ENCODE assay signal across 10 cellular contexts in genomic region chr20:432677-433299, GRCh38. TPM values are rescaled to one million over a fixed set of nuclear protein-coding genes. Genes with fewer than 3 reads are reported as not detected.
A peak's percentile ranks its signal among the peaks of the same experiment; 100 is the strongest.
DNase-seq lines count a peak whose midpoint lies in the region; ATAC-seq and TF ChIP-seq lines count a peak whose summit lies in the region.
"Had no signal": no experiment of that assay in that cellular context is flagged by ENCODE, and none has a peak within 500 bp of the region (broad histone marks: within the 10 kb centered on the region; RNA-seq: fewer than 3 reads in every experiment).

No MANE protein-coding gene starts in this region.

- peaks cover 63% of the 10 kb centered on the region for H3K36me3 Mint-ChIP-seq in activated CD4-positive, alpha-beta T cell treated with anti-CD3 and anti-CD28 coated beads for 36 hours (ENCODE audit: low read depth)
- peaks cover 100% of the 10 kb centered on the region for H3K36me3 Mint-ChIP-seq in dendritic cell treated with granulocyte-macrophage colony-stimulating factor and Interleukin-4, amounts not matched to agents 40 ng/mL and 50 ng/mL, for 4 days (ENCODE audit: low read depth)
- peaks cover 24% of the 10 kb centered on the region for H3K36me3 Mint-ChIP-seq in neural progenitor cell

- intact Hi-C loops in activated CD4-positive, alpha-beta T cell treated with anti-CD3 and anti-CD28 coated beads for 36 hours (cut with DNase I, micrococcal nuclease): loop anchor here (1.0 to 2.0 kb wide), 6 partner anchors 24 to 107 kb away; partner anchors contain the start of genes RBCK1 (in 2 of the 2), TBC1D20 (in 2 of the 2) and SOX12 (in 1 of the 2)
- intact Hi-C loops in dendritic cell treated with granulocyte-macrophage colony-stimulating factor and Interleukin-4, amounts not matched to agents 40 ng/mL and 50 ng/mL, for 4 days (cut with micrococcal nuclease): no loop called here

- H3K79me2 ChIP-seq in Loucy (ENCODE audit: insufficient read depth, low read length) (0 out of 2 replicates have a peak, but pooled peaks cover 6% of the 10 kb centered on the region), neural progenitor cell (ENCODE audit: low read depth) (no peaks in the 10 kb centered on the region)

- H3K9me3 Mint-ChIP-seq in activated CD4-positive, alpha-beta T cell treated with anti-CD3 and anti-CD28 coated beads for 36 hours (ENCODE audit: low read depth): no peaks in the 10 kb centered on the region
- no peaks in the 10 kb centered on the region for H3K9me3 Mint-ChIP-seq in dendritic cell treated with granulocyte-macrophage colony-stimulating factor and Interleukin-4, amounts not matched to agents 40 ng/mL and 50 ng/mL, for 4 days
- no peaks in the 10 kb centered on the region for H3K9me3 Mint-ChIP-seq in neural progenitor cell

- H3K27me3 ChIP-seq in Loucy (ENCODE audit: insufficient read depth, low read length, poor library complexity, severe bottlenecking): no peaks in the 10 kb centered on the region
- H3K27me3 ChIP-seq in neural progenitor cell: no peaks in the 10 kb centered on the region

- peaks cover 61% of the 10 kb centered on the region for H3K4me1 Mint-ChIP-seq in activated CD4-positive, alpha-beta T cell treated with anti-CD3 and anti-CD28 coated beads for 36 hours
- peaks cover 20% of the 10 kb centered on the region for H3K4me1 Mint-ChIP-seq in dendritic cell treated with granulocyte-macrophage colony-stimulating factor and Interleukin-4, amounts not matched to agents 40 ng/mL and 50 ng/mL, for 4 days (ENCODE audit: low read depth)
- H3K4me1 Mint-ChIP-seq in neural progenitor cell: peaks cover 12% of the 10 kb centered on the region

- no peak overlapping the region for H3K4me2 ChIP-seq in Loucy (ENCODE audit: low read depth, low read length, poor library complexity, severe bottlenecking)
- no peak overlapping the region for H3K4me2 ChIP-seq in neural progenitor cell
- H3K4me2 ChIP-seq: A549 had no signal

- no peaks in the 10 kb centered on the region for H3K27me3 Mint-ChIP-seq in activated CD4-positive, alpha-beta T cell treated with anti-CD3 and anti-CD28 coated beads for 36 hours
- H3K27me3 Mint-ChIP-seq in dendritic cell treated with granulocyte-macrophage colony-stimulating factor and Interleukin-4, amounts not matched to agents 40 ng/mL and 50 ng/mL, for 4 days: no peaks in the 10 kb centered on the region
- peaks cover 7% of the 10 kb centered on the region for H3K27me3 Mint-ChIP-seq in neural progenitor cell (ENCODE audit: insufficient read depth, low read depth)

- CTCF ChIA-PET in activated CD4-positive, alpha-beta T cell treated with anti-CD3 and anti-CD28 coated beads for 36 hours (lab: Charles Lee): interaction anchor here (0.6 to 1.1 kb wide), 3 partner anchors 30 to 136 kb away, joined by 3 to 4 read pairs (median 3); partner anchors contain the start of gene TBC1D20

- no peak for DNase-seq in activated CD4-positive, alpha-beta T cell treated with anti-CD3 and anti-CD28 coated beads for 36 hours
- DNase-seq in activated CD4-positive, alpha-beta T cell treated with anti-CD3 and anti-CD28 coated beads, Interleukin-2, amount 50 U/mL, for 4 hours: no peak
- DNase-seq in neural progenitor cell (ENCODE audit: low spot score): no peak
- DNase-seq in NCI-H2171 (lab: John Stamatoyannopoulos, UW): no peak
- DNase-seq in stimulated activated CD4-positive, alpha-beta T cell treated with anti-CD3 and anti-CD28 coated beads, Interleukin-4, amount 100 ng/mL, for 4 hours: no peak
- no peak for DNase-seq in amniotic stem cell (lab: John Stamatoyannopoulos, UW)
- DNase-seq: NCI-H1436 treated with DMSO at 0.1 percent for 48 hours had no signal

- peaks cover 5% of the 10 kb centered on the region; the same call in 1 of the 2 replicates for H3F3A ChIP-seq in Loucy (ENCODE audit: low read depth)
- peaks cover 5% of the 10 kb centered on the region for H3F3A ChIP-seq in neural progenitor cell (ENCODE audit: low read depth)

- H2AFZ ChIP-seq in Loucy (ENCODE audit: low read length) (no peak overlapping the region), neural progenitor cell (replicated peaks) (no peak overlapping the region)

- H4K20me1 ChIP-seq in Loucy (ENCODE audit: insufficient read depth, low read length, poor library complexity, severe bottlenecking) (no peaks in the 10 kb centered on the region), neural progenitor cell (ENCODE audit: low read depth) (peaks cover 5% of the 10 kb centered on the region)

- H3K36me3 ChIP-seq in Loucy (ENCODE audit: insufficient read depth, low read length) (peaks cover 41% of the 10 kb centered on the region; the same call in 1 of the 2 replicates), neural progenitor cell (no peaks in the 10 kb centered on the region)

- peaks cover 30% of the 10 kb centered on the region for H3K4me1 ChIP-seq in Loucy (ENCODE audit: insufficient read depth, low read length, poor library complexity, severe bottlenecking)
- H3K4me1 ChIP-seq in neural progenitor cell: no peaks in the 10 kb centered on the region

- POLR2A ChIA-PET in activated CD4-positive, alpha-beta T cell treated with anti-CD3 and anti-CD28 coated beads for 36 hours (lab: Charles Lee): interaction anchor here (1.0 kb wide), 1 partner anchor 17 kb away, joined by 5 read pairs; no protein-coding TSS in a partner anchor

- TF ChIP-seq CTCF in Loucy (conservative IDR thresholded peaks at IDR 0.05; ENCODE audit: low read length): no peak
- TF ChIP-seq CTCF in neural progenitor cell (IDR thresholded peaks at IDR 0.05): no peak

- H3K9me3 ChIP-seq in Loucy (ENCODE audit: insufficient read depth, low read depth, low read length): no peaks in the 10 kb centered on the region
- no peaks in the 10 kb centered on the region for H3K9me3 ChIP-seq in neural progenitor cell (ENCODE audit: low read depth)
- H3K9me3 ChIP-seq: A549 had no signal

- H3K27ac ChIP-seq in neural progenitor cell: no peak overlapping the region

- no peak for ATAC-seq in activated CD4-positive, alpha-beta T cell treated with anti-CD3 and anti-CD28 coated beads for 36 hours
- ATAC-seq: A549 had no signal

- H3K4me3 Mint-ChIP-seq in activated CD4-positive, alpha-beta T cell treated with anti-CD3 and anti-CD28 coated beads for 36 hours: peak overlapping the region; percentile 51
- H3K4me3 Mint-ChIP-seq in dendritic cell treated with granulocyte-macrophage colony-stimulating factor and Interleukin-4, amounts not matched to agents 40 ng/mL and 50 ng/mL, for 4 days: no peak overlapping the region
- H3K4me3 Mint-ChIP-seq in neural progenitor cell: no peak overlapping the region

- peak overlapping the region; percentile 94 for H3K27ac Mint-ChIP-seq in activated CD4-positive, alpha-beta T cell treated with anti-CD3 and anti-CD28 coated beads for 36 hours
- H3K27ac Mint-ChIP-seq in dendritic cell treated with granulocyte-macrophage colony-stimulating factor and Interleukin-4, amounts not matched to agents 40 ng/mL and 50 ng/mL, for 4 days: peak overlapping the region; percentile 28
- H3K27ac Mint-ChIP-seq in neural progenitor cell: peak overlapping the region; percentile 82

- peak overlapping the region; percentile 36 for H3K9ac ChIP-seq in Loucy (ENCODE audit: low read depth, low read length, poor library complexity, severe bottlenecking)
- no peak overlapping the region for H3K9ac ChIP-seq in neural progenitor cell

- no peaks in the 10 kb centered on the region for H3K9me2 ChIP-seq in Loucy (replicated peaks; ENCODE audit: low read depth, low read length)

- H3K4me3 ChIP-seq in Loucy (ENCODE audit: low read length, poor library complexity, severe bottlenecking) (no peak overlapping the region), neural progenitor cell (no peak overlapping the region)
- H3K4me3 ChIP-seq: A549 had no signal

RNA-seq across cellular contexts. Expression of gene RBCK1, which starts 24.7 kb away (rescaled TPM):
- 100 to 1,000 TPM; 130 to 149 TPM for total RNA-seq in activated CD4-positive, alpha-beta T cell treated with anti-CD3 and anti-CD28 coated beads for 36 hours
- total RNA-seq in neural progenitor cell (ENCODE audit: low replicate concordance): 24.3 and 60.7 TPM in 2 replicates

RNA-seq across cellular contexts. Expression of gene TBC1D20, which starts 29.5 kb away (rescaled TPM):
- total RNA-seq in activated CD4-positive, alpha-beta T cell treated with anti-CD3 and anti-CD28 coated beads for 36 hours: 10 to 100 TPM; 20.9 to 25.2 TPM
- 23.2 and 24.4 TPM in 2 replicates for total RNA-seq in neural progenitor cell (ENCODE audit: low replicate concordance)

RNA-seq across cellular contexts. Expression of gene TRIB3, which starts 52.2 kb away (rescaled TPM):
- total RNA-seq in activated CD4-positive, alpha-beta T cell treated with anti-CD3 and anti-CD28 coated beads for 36 hours: 10 to 100 TPM; 60.9 to 63.0 TPM
- 0.43 and 3.7 TPM in 2 replicates for total RNA-seq in neural progenitor cell (ENCODE audit: low replicate concordance)

Comparison
In these comparisons a context has a peak if more than half of its experiments do, and no peak if none do; other contexts are left out.
1. H3K27ac Mint-ChIP-seq: peak in every context shown above with its lines; median percentile 94 in activated CD4-positive, alpha-beta T cell treated with anti-CD3 and anti-CD28 coated beads for 36 hours; 82 in neural progenitor cell; 28 in dendritic cell treated with granulocyte-macrophage colony-stimulating factor and Interleukin-4, amounts not matched to agents 40 ng/mL and 50 ng/mL, for 4 days.
2. RNA of gene TRIB3, which starts 52.2 kb away (total RNA-seq): 60.9 to 63.0 TPM in activated CD4-positive, alpha-beta T cell treated with anti-CD3 and anti-CD28 coated beads for 36 hours; 0.43 to 3.7 TPM in neural progenitor cell; every median in the first group is over 10 times any median in the second.